In genomic region chr12:75459755-75460154, GRCh38 we compare ENCODE assay signal across 27 cellular contexts. TPM values are rescaled to one million over a fixed set of nuclear protein-coding genes. Genes with fewer than 3 reads are reported as not detected.
DNase-seq lines count a peak whose midpoint lies in the region; ATAC-seq, FAIRE-seq and TF ChIP-seq lines count a peak whose summit lies in the region.
"Had no signal": no experiment of that assay in that cellular context is flagged by ENCODE, and none has a peak within 500 bp of the region (broad histone marks: within the 10 kb centered on the region; RNA-seq: fewer than 3 reads in every experiment).

No MANE protein-coding gene starts in this region.

- CTCF ChIA-PET in CD4-positive, alpha-beta memory T cell (lab: Charles Lee; ENCODE audit: partially characterized antibody): interaction anchor here (0.8 to 4.1 kb wide), 5 partner anchors 12 to 69 kb away, joined by 3 to 37 read pairs (median 12); partner anchors contain the start of genes GLIPR1 and GLIPR1L2
- CTCF ChIA-PET in T-cell (lab: Charles Lee): interaction anchor here (0.6 kb wide), 2 partner anchors 52 to 61 kb away, joined by 3 to 4 read pairs; partner anchors contain the start of gene KRR1 (in 1 of the 2)
- CTCF ChIA-PET in activated CD8-positive, alpha-beta T cell treated with anti-CD3 and anti-CD28 coated beads for 36 hours (lab: Charles Lee): interaction anchor here (1.0 to 1.1 kb wide), 2 partner anchors 9 to 66 kb away, joined by 3 to 4 read pairs; no protein-coding TSS in a partner anchor

- H3K9me3 Mint-ChIP-seq in CD4-positive, alpha-beta memory T cell: peaks cover 0 to 9% (median 4%) of the 10 kb centered on the region in 8 donors
- H3K9me3 Mint-ChIP-seq in T-cell (peaks cover 0 to 3% (median 0%) of the 10 kb centered on the region in 3 donors), immature natural killer cell (peaks cover 0 to 9% (median 3%) of the 10 kb centered on the region in 6 donors)
- peaks cover 7% of the 10 kb centered on the region for H3K9me3 Mint-ChIP-seq in activated CD8-positive, alpha-beta T cell treated with anti-CD3 and anti-CD28 coated beads for 36 hours

- no peak for ATAC-seq in T-cell (replicated peaks in 1 of 4)
- no peak for ATAC-seq in activated CD8-positive, alpha-beta T cell treated with anti-CD3 and anti-CD28 coated beads for 36 hours
- ATAC-seq: CD8-positive, alpha-beta T cell had no signal

- H3K36me3 Mint-ChIP-seq in CD4-positive, alpha-beta memory T cell: peaks cover 0 to 3% of the 10 kb centered on the region in 2 donors
- H3K36me3 Mint-ChIP-seq in T-cell: peaks cover 2% of the 10 kb centered on the region
- H3K36me3 Mint-ChIP-seq in immature natural killer cell: peaks cover 0 to 4% (median 4%) of the 10 kb centered on the region in 3 donors
- peaks cover 4% of the 10 kb centered on the region for H3K36me3 Mint-ChIP-seq in activated CD8-positive, alpha-beta T cell treated with anti-CD3 and anti-CD28 coated beads for 36 hours (ENCODE audit: low read depth)
- H3K36me3 Mint-ChIP-seq: CD8-positive, alpha-beta T cell had no signal

- intact Hi-C loops in CD4-positive, alpha-beta memory T cell (cut with micrococcal nuclease): no loop called here
- intact Hi-C loops in cardiac septum (cut with DNase I): no loop called here
- intact Hi-C loops in activated CD8-positive, alpha-beta T cell treated with anti-CD3 and anti-CD28 coated beads for 36 hours (cut with micrococcal nuclease): no loop called here

- H3K36me3 ChIP-seq in CD4-positive, alpha-beta memory T cell (ENCODE audit: insufficient read depth, low read length): no peaks in the 10 kb centered on the region
- H3K36me3 ChIP-seq: BLaER1, HAP-1, SJSA1 had no signal

- no peak overlapping the region for H3K27ac ChIP-seq in CD4-positive, alpha-beta memory T cell (ENCODE audit: low read depth, low read length)
- H3K27ac ChIP-seq: BLaER1, PC-9, SJSA1 had no signal

- no peaks in the 10 kb centered on the region for H3K27me3 ChIP-seq in CD4-positive, alpha-beta memory T cell (ENCODE audit: insufficient read depth, low read length)
- H3K27me3 ChIP-seq: BLaER1, SJSA1 had no signal

- POLR2A ChIA-PET in CD4-positive, alpha-beta memory T cell (lab: Charles Lee; ENCODE audit: partially characterized antibody): interaction anchor here (1.3 to 16.6 kb wide), 2 partner anchors 10 to 20 kb away, joined by 3 to 204 read pairs; partner anchors contain the start of gene GLIPR1
- POLR2A ChIA-PET in T-cell (lab: Charles Lee): no interaction called here
- POLR2A ChIA-PET in activated CD8-positive, alpha-beta T cell treated with anti-CD3 and anti-CD28 coated beads for 36 hours (lab: Charles Lee): interaction anchor here (1.2 kb wide), 1 partner anchor 12 kb away, joined by 3 read pairs; no protein-coding TSS in a partner anchor

- H3K27ac Mint-ChIP-seq in CD4-positive, alpha-beta memory T cell: peak overlapping the region; percentile 2 to 88 (median 72)
- H3K27ac Mint-ChIP-seq in T-cell (peak overlapping the region; percentile 30 to 37), immature natural killer cell (peak overlapping the region; percentile 8 to 75 (median 48))
- no peak overlapping the region for H3K27ac Mint-ChIP-seq in activated CD8-positive, alpha-beta T cell treated with anti-CD3 and anti-CD28 coated beads for 36 hours
- H3K27ac Mint-ChIP-seq: HFFc6 had no signal

- H3K27me3 Mint-ChIP-seq in CD4-positive, alpha-beta memory T cell: no peaks in the 10 kb centered on the region
- H3K27me3 Mint-ChIP-seq in T-cell (no peaks in the 10 kb centered on the region), immature natural killer cell (ENCODE audit: low read depth in 3 of 3) (peaks cover 0 to 6% (median 0%) of the 10 kb centered on the region in 3 donors)
- no peaks in the 10 kb centered on the region for H3K27me3 Mint-ChIP-seq in activated CD8-positive, alpha-beta T cell treated with anti-CD3 and anti-CD28 coated beads for 36 hours

- peaks cover 42 to 70% (median 55%) of the 10 kb centered on the region in 4 donors for H3K4me1 Mint-ChIP-seq in CD4-positive, alpha-beta memory T cell
- H3K4me1 Mint-ChIP-seq in T-cell: peaks cover 40 to 53% (median 45%) of the 10 kb centered on the region in 3 donors
- H3K4me1 Mint-ChIP-seq in immature natural killer cell: peaks cover 51 to 65% of the 10 kb centered on the region in 2 donors
- peaks cover 23% of the 10 kb centered on the region for H3K4me1 Mint-ChIP-seq in activated CD8-positive, alpha-beta T cell treated with anti-CD3 and anti-CD28 coated beads for 36 hours (ENCODE audit: low read depth)

- peak overlapping the region in 7 of 8 donors; percentile 19 to 79 (median 64) for H3K4me3 Mint-ChIP-seq in CD4-positive, alpha-beta memory T cell
- H3K4me3 Mint-ChIP-seq in T-cell: peak overlapping the region in 1 of 3 donors; percentile 11
- peak overlapping the region; percentile 23 to 68 (median 51) for H3K4me3 Mint-ChIP-seq in immature natural killer cell
- no peak overlapping the region for H3K4me3 Mint-ChIP-seq in activated CD8-positive, alpha-beta T cell treated with anti-CD3 and anti-CD28 coated beads for 36 hours
- H3K4me3 Mint-ChIP-seq: CD8-positive, alpha-beta T cell; HFFc6 had no signal

- H3K4me1 ChIP-seq in CD4-positive, alpha-beta memory T cell (ENCODE audit: insufficient read depth, low read length): peaks cover 48% of the 10 kb centered on the region
- H3K4me1 ChIP-seq: BLaER1, HAP-1, SJSA1 had no signal

- H3K9me3 ChIP-seq in CD4-positive, alpha-beta memory T cell (ENCODE audit: control insufficient read depth in 1 of 2, low read length in 2 of 2): no peaks in the 10 kb centered on the region
- H3K9me3 ChIP-seq: HAP-1 had no signal

- peak overlapping the region in 1 of 2 donors; percentile 11 for H3K4me3 ChIP-seq in CD4-positive, alpha-beta memory T cell (ENCODE audit: low read length in 2 of 2)
- H3K4me3 ChIP-seq: BLaER1, HAP-1, PC-9, SJSA1 had no signal

- peak; percentile 65 for FAIRE-seq in HTR-8/SVneo (lab: Jason Lieb, UNC)
- FAIRE-seq: D721Med had no signal

- DNase-seq in CD4-positive, alpha-beta memory T cell: no peak
- DNase-seq in HTR-8/SVneo (ENCODE audit: insufficient read length, low spot score) (no peak), T-cell (no peak), immature natural killer cell (no peak), cardiac septum (ENCODE audit: low spot score) (no peak), foreskin melanocyte (no peak)
- no peak for DNase-seq in activated CD8-positive, alpha-beta T cell treated with anti-CD3 and anti-CD28 coated beads for 36 hours
- DNase-seq: CD8-positive, alpha-beta T cell; GOT3; HFFc6; IMR-90; KG1; NCI-H1048; NCI-H1417; NCI-H1694; NCI-H2029 treated with DMSO at 0.1 percent for 48 hours; NCI-H446 treated with DMSO at 0.1 percent for 48 hours; NCI-H526; NCI-H82; NK-92 treated with Interleukin-12 subunit alpha and Interleukin-12 subunit beta, amount 100 ng/mL, for 24 hours; PC-9; Right ventricle myocardium superior; RPMI8226 had no signal

- no peak for TF ChIP-seq CTCF in activated CD8-positive, alpha-beta T cell treated with anti-CD3 and anti-CD28 coated beads for 36 hours (IDR thresholded peaks at IDR 0.05)

RNA-seq across cellular contexts. Expression of gene GLIPR1, which starts 20.8 kb away (rescaled TPM):
- total RNA-seq in CD4-positive, alpha-beta memory T cell: 10 to 100 TPM; 96.1 to 99.8 TPM
- 100 to 1,000 TPM; 159 to 222 TPM for polyA plus RNA-seq in CD4-positive, alpha-beta memory T cell
- total RNA-seq in T-cell (100 to 1,000 TPM in 1 of 5 donors, 10 to 100 TPM in 4; 42.9 to 102 (median 53.5) TPM), cardiac septum (7.8 TPM)
- polyA plus RNA-seq in immature natural killer cell: 100 to 1,000 TPM; 132 to 229 (median 201) TPM
- 10 to 100 TPM; 15.9 to 18.6 TPM for total RNA-seq in activated CD8-positive, alpha-beta T cell treated with anti-CD3 and anti-CD28 coated beads for 36 hours

RNA-seq across cellular contexts. Expression of gene KRR1, which starts 51.7 kb away (rescaled TPM):
- 10 to 100 TPM; 60.7 to 65.0 TPM for total RNA-seq in CD4-positive, alpha-beta memory T cell
- polyA plus RNA-seq in CD4-positive, alpha-beta memory T cell: 10 to 100 TPM; 51.2 to 66.1 TPM
- total RNA-seq in T-cell (100 to 1,000 TPM in 2 of 5 donors, 10 to 100 TPM in 3; 53.7 to 122 (median 66.5) TPM), cardiac septum (38.1 TPM)
- 10 to 100 TPM; 22.1 to 67.2 (median 51.8) TPM for polyA plus RNA-seq in immature natural killer cell
- total RNA-seq in activated CD8-positive, alpha-beta T cell treated with anti-CD3 and anti-CD28 coated beads for 36 hours: 100 to 1,000 TPM; 113 to 121 TPM

Comparison
In these comparisons a context has a peak if more than half of its experiments do, and no peak if none do; other contexts are left out.
1. POLR2A ChIA-PET loops: an anchor here in CD4-positive, alpha-beta memory T cell (1.3 to 16.6 kb wide) and activated CD8-positive, alpha-beta T cell treated with anti-CD3 and anti-CD28 coated beads for 36 hours (1.2 kb wide); none called in T-cell.